9 cellular contexts compared by ENCODE assay signal in the genomic region with DNA sequence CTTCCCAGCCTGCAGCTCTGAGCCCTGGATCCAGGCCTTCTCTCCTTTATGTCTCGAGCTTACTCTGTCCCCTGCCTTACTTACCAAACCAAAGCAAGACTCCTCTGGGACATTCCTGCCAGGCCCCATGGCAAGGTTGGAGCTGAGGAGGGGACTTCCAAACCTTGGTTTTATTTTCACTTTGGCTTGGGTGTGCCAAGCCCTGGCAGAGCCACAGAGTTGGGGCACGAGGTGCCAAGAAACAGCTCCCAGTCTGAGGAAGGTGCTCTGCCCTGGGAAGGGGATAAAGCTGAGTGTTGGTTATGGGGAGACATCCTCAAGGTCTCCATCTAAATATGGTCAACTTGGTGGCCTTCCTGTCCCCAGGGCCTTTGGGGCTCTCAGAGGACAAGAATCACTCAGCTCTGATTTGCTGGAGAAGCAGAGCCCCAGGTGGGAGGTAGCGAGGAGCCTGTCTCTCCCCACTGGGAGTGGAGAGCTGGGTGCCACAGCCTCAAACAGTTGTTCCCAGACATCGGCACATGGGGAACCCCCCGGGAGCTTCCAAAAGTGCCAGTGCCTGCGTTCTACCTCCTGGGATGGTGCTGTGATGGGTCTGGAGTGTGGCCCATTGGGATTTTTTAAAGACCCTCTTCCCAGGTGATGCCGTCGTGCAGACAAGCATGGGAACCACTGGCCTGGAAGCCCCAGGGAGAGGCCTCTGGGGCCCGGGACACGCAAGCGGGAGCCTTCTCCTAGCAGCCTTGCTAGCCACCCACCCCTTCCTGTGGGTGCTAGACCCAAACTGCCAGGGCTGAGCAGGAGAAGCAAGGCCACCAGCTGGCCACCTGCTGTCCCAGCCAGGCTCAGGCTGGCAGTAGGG. TPM values are rescaled to one million over a fixed set of nuclear protein-coding genes. Genes with fewer than 3 reads are reported as not detected.
DNase-seq lines count a peak whose midpoint lies in the region; ATAC-seq and TF ChIP-seq lines count a peak whose summit lies in the region.
"Had no signal": no experiment of that assay in that cellular context is flagged by ENCODE, and none has a peak within 500 bp of the region (broad histone marks: within the 10 kb centered on the region; RNA-seq: fewer than 3 reads in every experiment).

No MANE protein-coding gene starts in this region.

- ATAC-seq in psoas muscle (no peak), GM19397 (IDR thresholded peaks at IDR 0.05; ENCODE audit: unreplicated experiment) (no peak)

- peak; percentile 59 for DNase-seq in GM10266 (ENCODE audit: extremely low spot score)
- DNase-seq in M059J (ENCODE audit: low read depth), result peak; percentile 53
- DNase-seq in colonic mucosa, result no peak
- no peak for DNase-seq in psoas muscle
- DNase-seq in NAMALWA (ENCODE audit: low spot score), result no peak
- DNase-seq in SW 1271 (lab: John Stamatoyannopoulos, UW), result no peak
- DNase-seq in G401 (ENCODE audit: low spot score), result no peak
- DNase-seq: KBM-7 had no signal

- TF ChIP-seq CTCF in GM10266 (IDR thresholded peaks at IDR 0.05; ENCODE audit: control insufficient read depth, insufficient read depth, low read depth, missing control alignments), result no peak
- TF ChIP-seq CTCF in colonic mucosa (IDR thresholded peaks at IDR 0.05), result no peak
- TF ChIP-seq CTCF in psoas muscle (IDR thresholded peaks at IDR 0.05), result no peak

- H3K4me1 ChIP-seq in colonic mucosa (peaks cover 3% of the 10 kb centered on the region), psoas muscle (no peaks in the 10 kb centered on the region)

- H3K4me3 ChIP-seq in colonic mucosa (no peak overlapping the region), psoas muscle (no peak overlapping the region)

- H3K27ac ChIP-seq in colonic mucosa (peak overlapping the region; percentile 24), psoas muscle (peak overlapping the region; percentile 62)

- intact Hi-C loops in colonic mucosa (cut with DNase I), result no loop called here
- intact Hi-C loops in psoas muscle (cut with DNase I), result no loop called here

- in situ Hi-C loops in G401 (cut with HindIII; ENCODE audit: low sequenced_read_pairs), result no loop called here

- H3K27me3 ChIP-seq in colonic mucosa (no peaks in the 10 kb centered on the region), psoas muscle (ENCODE audit: insufficient read depth in 3 of 3, low read length in 2 of 3) (no peaks in the 10 kb centered on the region)

- no peaks in the 10 kb centered on the region for H3K9me3 ChIP-seq in colonic mucosa
- no peaks in the 10 kb centered on the region for H3K9me3 ChIP-seq in psoas muscle

- no peaks in the 10 kb centered on the region for H3K36me3 ChIP-seq in colonic mucosa
- no peaks in the 10 kb centered on the region for H3K36me3 ChIP-seq in psoas muscle (ENCODE audit: insufficient read depth in 1 of 2, low read depth in 1 of 2)

- 68 to 76% (median 72%) methylated on average over 11 of the region's 11 CpGs for WGBS in psoas muscle, 3 donors

- H3K9ac ChIP-seq in colonic mucosa (ENCODE audit: low read depth in 2 of 2, low read length in 2 of 2), result peak overlapping the region in 1 of 2 donors; percentile 13

RNA-seq across cellular contexts. Expression of a gene that starts 10.3 kb away (rescaled TPM):
- 25.2 and 31.1 TPM in 2 replicates for total RNA-seq in M059J (2014; rRNA removed; shearing (Covaris generic))
- 10 to 100 TPM; 78.1 to 79.7 TPM for total RNA-seq in colonic mucosa
- 10 to 100 TPM in 1 of 4 donors, 1 to 10 TPM in 3; 6.4 to 13.6 (median 7.8) TPM for total RNA-seq in psoas muscle
- polyA plus RNA-seq in psoas muscle, result 1 to 10 TPM; 2.3 to 4.5 (median 2.7) TPM
- total RNA-seq in G401 (2014; rRNA removed; shearing (Covaris generic)), result 0.07 TPM in 1 of 2 replicates, not detected in the other

RNA-seq across cellular contexts. Expression of a gene that starts 37.9 kb away (rescaled TPM):
- total RNA-seq in M059J (2014; rRNA removed; shearing (Covaris generic)), result not detected in 2 replicates
- total RNA-seq in colonic mucosa (not detected), psoas muscle (under 1 TPM in 3 of 4 donors, not detected in 1; 0.17 to 0.67 (median 0.19) TPM)
- polyA plus RNA-seq in psoas muscle, result under 1 TPM in 2 of 3 donors, not detected in 1; 0.05 to 0.14 TPM
- not detected in 2 replicates for total RNA-seq in G401 (2014; rRNA removed; shearing (Covaris generic))

Comparison
In these comparisons a context has a peak if more than half of its experiments do, and no peak if none do; other contexts are left out.
1. DNase-seq: peak in GM10266 (single experiment) and M059J (single experiment); none in colonic mucosa (single experiment), psoas muscle (0 of 2), NAMALWA (single experiment), SW 1271 (0 of 2) and G401 (single experiment).